Comparison of ENCODE assay signal across 21 cellular contexts in the genomic region with DNA sequence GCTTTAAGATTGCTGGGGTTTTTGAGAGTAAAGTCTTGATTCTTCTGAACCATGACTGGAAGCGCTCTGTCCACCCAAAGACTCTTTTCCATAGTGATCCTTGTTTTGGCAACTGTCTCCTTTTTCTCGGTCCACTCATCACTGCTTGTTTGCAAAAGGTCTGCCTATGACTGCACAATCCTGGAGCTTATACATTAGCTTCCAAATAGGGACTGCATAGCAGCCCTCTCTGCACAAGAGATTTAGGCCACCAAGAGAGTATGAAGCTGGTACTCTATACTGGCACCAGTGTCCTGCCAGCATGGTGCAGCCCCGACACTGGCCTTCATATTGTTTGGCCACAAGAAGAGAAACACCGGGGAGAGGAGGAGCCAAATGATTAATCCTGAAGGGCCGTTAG.
A peak's percentile ranks its signal among the peaks of the same experiment; 100 is the strongest.
DNase-seq lines count a peak whose midpoint lies in the region; ATAC-seq and TF ChIP-seq lines count a peak whose summit lies in the region.
"Had no signal": no experiment of that assay in that cellular context is flagged by ENCODE, and none has a peak within 500 bp of the region (broad histone marks: within the 10 kb centered on the region; RNA-seq: fewer than 3 reads in every experiment).

No MANE protein-coding gene starts in this region.

- H3K9me3 Mint-ChIP-seq in glutamatergic neuron (ENCODE audit: unreplicated experiment), result peaks cover 20% of the 10 kb centered on the region
- H3K9me3 Mint-ChIP-seq: activated CD4-positive, alpha-beta T cell treated with anti-CD3 and anti-CD28 coated beads, Interleukin-2, amount 10 ng/mL, durations not matched to agents 7 days and 5 days had no signal

- no peak for TF ChIP-seq POLR2A in sigmoid colon (IDR thresholded peaks at IDR 0.05)

- H3K9me3 ChIP-seq in Loucy (ENCODE audit: insufficient read depth, low read depth, low read length) (peaks cover 3% of the 10 kb centered on the region; the same call in 1 of the 2 replicates), sigmoid colon (no peaks in the 10 kb centered on the region)
- H3K9me3 ChIP-seq: colonic mucosa had no signal

- H3K4me1 ChIP-seq in Loucy (ENCODE audit: insufficient read depth, low read length, poor library complexity, severe bottlenecking) (peaks cover 14% of the 10 kb centered on the region), sigmoid colon (peaks cover 0 to 53% (median 18%) of the 10 kb centered on the region in 4 donors)
- H3K4me1 ChIP-seq: colonic mucosa, spleen had no signal

- peaks cover 4% of the 10 kb centered on the region for H3K27me3 Mint-ChIP-seq in glutamatergic neuron (ENCODE audit: unreplicated experiment)
- H3K27me3 Mint-ChIP-seq: activated CD4-positive, alpha-beta T cell treated with anti-CD3 and anti-CD28 coated beads, Interleukin-2, amount 10 ng/mL, durations not matched to agents 7 days and 5 days had no signal

- peak overlapping the region; percentile 61 to 83 (median 76) for H3K27ac ChIP-seq in sigmoid colon
- H3K27ac ChIP-seq: colonic mucosa, RWPE1, spleen had no signal

- no peak overlapping the region for H3K27ac Mint-ChIP-seq in glutamatergic neuron (ENCODE audit: unreplicated experiment)
- H3K27ac Mint-ChIP-seq: activated CD4-positive, alpha-beta T cell treated with anti-CD3 and anti-CD28 coated beads, Interleukin-2, amount 10 ng/mL, durations not matched to agents 7 days and 5 days; progenitor cell of endocrine pancreas had no signal

- H3K4me3 ChIP-seq in Loucy (ENCODE audit: low read length, poor library complexity, severe bottlenecking) (no peak overlapping the region), sigmoid colon (peak overlapping the region in 3 of 4 donors; percentile 24 to 46 (median 39))
- H3K4me3 ChIP-seq: colonic mucosa, spleen had no signal

- no peaks in the 10 kb centered on the region for H3K9me2 ChIP-seq in Loucy (replicated peaks; ENCODE audit: low read depth, low read length)

- H3F3A ChIP-seq in Loucy (ENCODE audit: low read depth), result no peaks in the 10 kb centered on the region

- H3K79me2 ChIP-seq in Loucy (ENCODE audit: insufficient read depth, low read length), result no peaks in the 10 kb centered on the region

- H2AFZ ChIP-seq in Loucy (ENCODE audit: low read length), result 0 out of 2 replicates have a peak overlapping the region, but pooled peaks have one; percentile 15

- peaks cover 33% of the 10 kb centered on the region for H3K4me1 Mint-ChIP-seq in glutamatergic neuron (ENCODE audit: low read depth, unreplicated experiment)
- H3K4me1 Mint-ChIP-seq: activated CD4-positive, alpha-beta T cell treated with anti-CD3 and anti-CD28 coated beads, Interleukin-2, amount 10 ng/mL, durations not matched to agents 7 days and 5 days; CD4-positive, alpha-beta memory T cell had no signal

- H3K36me3 Mint-ChIP-seq in glutamatergic neuron (ENCODE audit: unreplicated experiment), result no peaks in the 10 kb centered on the region
- H3K36me3 Mint-ChIP-seq: CD4-positive, alpha-beta memory T cell had no signal

- no peaks in the 10 kb centered on the region for H3K27me3 ChIP-seq in Loucy (ENCODE audit: insufficient read depth, low read length, poor library complexity, severe bottlenecking)
- H3K27me3 ChIP-seq in sigmoid colon, result no peaks in the 10 kb centered on the region
- H3K27me3 ChIP-seq: colonic mucosa, spleen had no signal

- no peak overlapping the region for H3K4me2 ChIP-seq in Loucy (ENCODE audit: low read depth, low read length, poor library complexity, severe bottlenecking)

- no peak for DNase-seq in glutamatergic neuron
- DNase-seq in sigmoid colon, result no peak
- DNase-seq in kidney glomerular epithelial cell (lab: John Stamatoyannopoulos, UW), result no peak
- DNase-seq in CD1c-positive myeloid dendritic cell (ENCODE audit: extremely low spot score), result no peak
- DNase-seq in iPS-NIHi11 (ENCODE audit: low spot score), result no peak
- DNase-seq: activated CD4-positive, alpha-beta T cell treated with anti-CD3 and anti-CD28 coated beads, Interleukin-2, amount 10 ng/mL, durations not matched to agents 7 days and 5 days; activated CD8-positive, alpha-beta memory T cell treated with anti-CD3 and anti-CD28 coated beads, Interleukin-2, amount 50 U/mL, for 4 hours; anterior cingulate cortex; CD4-positive, alpha-beta memory T cell; colonic mucosa; DMS79; H7; NCI-H226; nephron progenitor cell; spleen; stimulated activated CD4-positive, alpha-beta T cell treated with anti-CD3 and anti-CD28 coated beads, Interleukin-4, amount 100 ng/mL, for 4 hours; SW 1271 had no signal

- WGBS in sigmoid colon, 2 donors, result 54 to 75% methylated on average over 5 of the region's 5 CpGs

- no peak for TF ChIP-seq CTCF in Loucy (conservative IDR thresholded peaks at IDR 0.05; ENCODE audit: low read length)
- TF ChIP-seq CTCF in glutamatergic neuron (IDR thresholded peaks at IDR 0.05; ENCODE audit: partially characterized antibody, unreplicated experiment), result no peak
- no peak for TF ChIP-seq CTCF in sigmoid colon (IDR thresholded peaks at IDR 0.05)

- H3K9ac ChIP-seq in Loucy (ENCODE audit: low read depth, low read length, poor library complexity, severe bottlenecking), result no peak overlapping the region

- H3K36me3 ChIP-seq in Loucy (ENCODE audit: insufficient read depth, low read length) (no peaks in the 10 kb centered on the region), sigmoid colon (no peaks in the 10 kb centered on the region)
- H3K36me3 ChIP-seq: colonic mucosa, spleen had no signal

- H4K20me1 ChIP-seq in Loucy (ENCODE audit: insufficient read depth, low read length, poor library complexity, severe bottlenecking), result no peaks in the 10 kb centered on the region

- ATAC-seq in SK-N-SH treated with all-trans-retinoic acid at 6 μM for 48 hours, result peak; percentile 46

- TF ChIP-seq EP300 in sigmoid colon (IDR thresholded peaks at IDR 0.05), result no peak

- intact Hi-C loops in sigmoid colon (cut with DNase I), result no loop called here

- H3K4me3 Mint-ChIP-seq in glutamatergic neuron (ENCODE audit: unreplicated experiment), result peak overlapping the region; percentile 17
- H3K4me3 Mint-ChIP-seq: activated CD4-positive, alpha-beta T cell treated with anti-CD3 and anti-CD28 coated beads, Interleukin-2, amount 10 ng/mL, durations not matched to agents 7 days and 5 days; CD4-positive, alpha-beta memory T cell; nephron progenitor cell had no signal

TF ChIP-seq in SK-N-SH treated with all-trans-retinoic acid at 6 μM for 48 hours, 23 proteins besides CTCF, POLR2A, EP300 and RAD21:
- TF ChIP-seq SNAI2 (CRISPR knock-in tag; IDR thresholded peaks at IDR 0.05) (no peak), ZFP30 (CRISPR knock-in tag; IDR thresholded peaks at IDR 0.05) (no peak), ARNTL (CRISPR knock-in tag; IDR thresholded peaks at IDR 0.05; ENCODE audit: borderline replicate concordance, low read depth) (no peak), RARB (CRISPR knock-in tag; IDR thresholded peaks at IDR 0.05) (no peak), ESRRG (CRISPR knock-in tag; IDR thresholded peaks at IDR 0.05) (no peak)
- TF ChIP-seq, protein P1, sequence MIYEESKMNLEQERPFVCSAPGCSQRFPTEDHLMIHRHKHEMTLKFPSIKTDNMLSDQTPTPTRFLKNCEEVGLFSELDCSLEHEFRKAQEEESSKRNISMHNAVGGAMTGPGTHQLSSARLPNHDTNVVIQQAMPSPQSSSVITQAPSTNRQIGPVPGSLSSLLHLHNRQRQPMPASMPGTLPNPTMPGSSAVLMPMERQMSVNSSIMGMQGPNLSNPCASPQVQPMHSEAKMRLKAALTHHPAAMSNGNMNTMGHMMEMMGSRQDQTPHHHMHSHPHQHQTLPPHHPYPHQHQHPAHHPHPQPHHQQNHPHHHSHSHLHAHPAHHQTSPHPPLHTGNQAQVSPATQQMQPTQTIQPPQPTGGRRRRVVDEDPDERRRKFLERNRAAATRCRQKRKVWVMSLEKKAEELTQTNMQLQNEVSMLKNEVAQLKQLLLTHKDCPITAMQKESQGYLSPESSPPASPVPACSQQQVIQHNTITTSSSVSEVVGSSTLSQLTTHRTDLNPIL (CRISPR knock-in tag; IDR thresholded peaks at IDR 0.05; ENCODE audit: low read depth), result no peak
- TF ChIP-seq, protein P2, sequence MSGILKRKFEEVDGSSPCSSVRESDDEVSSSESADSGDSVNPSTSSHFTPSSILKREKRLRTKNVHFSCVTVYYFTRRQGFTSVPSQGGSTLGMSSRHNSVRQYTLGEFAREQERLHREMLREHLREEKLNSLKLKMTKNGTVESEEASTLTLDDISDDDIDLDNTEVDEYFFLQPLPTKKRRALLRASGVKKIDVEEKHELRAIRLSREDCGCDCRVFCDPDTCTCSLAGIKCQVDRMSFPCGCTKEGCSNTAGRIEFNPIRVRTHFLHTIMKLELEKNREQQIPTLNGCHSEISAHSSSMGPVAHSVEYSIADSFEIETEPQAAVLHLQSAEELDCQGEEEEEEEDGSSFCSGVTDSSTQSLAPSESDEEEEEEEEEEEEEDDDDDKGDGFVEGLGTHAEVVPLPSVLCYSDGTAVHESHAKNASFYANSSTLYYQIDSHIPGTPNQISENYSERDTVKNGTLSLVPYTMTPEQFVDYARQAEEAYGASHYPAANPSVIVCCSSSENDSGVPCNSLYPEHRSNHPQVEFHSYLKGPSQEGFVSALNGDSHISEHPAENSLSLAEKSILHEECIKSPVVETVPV (CRISPR knock-in tag; IDR thresholded peaks at IDR 0.05), result no peak
